In genomic region chr9:125766468-125767221, GRCh38 we compare ENCODE assay signal across 20 cellular contexts.
"Had no signal": no experiment of that assay in that cellular context is flagged by ENCODE, and none has a peak within 500 bp of the region (broad histone marks: within the 10 kb centered on the region; RNA-seq: fewer than 3 reads in every experiment).

No MANE protein-coding gene starts in this region.

- DNase-seq: activated B cell treated with CpG ODN at 0.5 μM for 24 hours; activated CD4-positive, alpha-beta T cell treated with anti-CD3 and anti-CD28 coated beads for 1 hour; activated CD4-positive, alpha-beta T cell treated with anti-CD3 and anti-CD28 coated beads, Interleukin-2, amount 10 ng/mL, durations not matched to agents 24 days and 14 days; activated CD4-positive, alpha-beta T cell treated with anti-CD3 and anti-CD28 coated beads, Interleukin-2, amount 50 U/mL, for 48 hours; activated CD8-positive, alpha-beta memory T cell treated with anti-CD3 and anti-CD28 coated beads, Interleukin-2, amount 10 ng/mL, durations not matched to agents 7 days and 5 days; activated effector memory CD4-positive, alpha-beta T cell treated with Interleukin-2 at 50 U/mL for 16 hours; activated naive CD4-positive, alpha-beta T cell; activated T-cell treated with anti-CD3 and anti-CD28 coated beads, Interleukin-2, amount 50 U/mL, for 24 hours; aorta; caudate nucleus; NCI-H1105 treated with DMSO at 0.1 percent for 48 hours; NCI-H1436 treated with DMSO at 0.1 percent for 48 hours; NCI-H187; NCI-H2081; NCI-H510A treated with DMSO at 0.1 percent for 48 hours; PC-3; SHP77 treated with DMSO at 0.1 percent for 48 hours; T-helper 17 cell; T-helper 9 cell had no signal

- H3K27ac ChIP-seq: breast epithelium had no signal

- H3K36me3 ChIP-seq: breast epithelium had no signal

- ATAC-seq: activated CD8-positive, alpha-beta memory T cell treated with anti-CD3 and anti-CD28 coated beads, Interleukin-2, amount 10 ng/mL, durations not matched to agents 7 days and 5 days; PC-3; T-helper 17 cell had no signal

- H3K4me1 ChIP-seq: breast epithelium had no signal

- H3K27me3 ChIP-seq: breast epithelium had no signal

- H3K4me3 ChIP-seq: breast epithelium had no signal

- H3K9me3 ChIP-seq: breast epithelium had no signal
